In the genomic region with DNA sequence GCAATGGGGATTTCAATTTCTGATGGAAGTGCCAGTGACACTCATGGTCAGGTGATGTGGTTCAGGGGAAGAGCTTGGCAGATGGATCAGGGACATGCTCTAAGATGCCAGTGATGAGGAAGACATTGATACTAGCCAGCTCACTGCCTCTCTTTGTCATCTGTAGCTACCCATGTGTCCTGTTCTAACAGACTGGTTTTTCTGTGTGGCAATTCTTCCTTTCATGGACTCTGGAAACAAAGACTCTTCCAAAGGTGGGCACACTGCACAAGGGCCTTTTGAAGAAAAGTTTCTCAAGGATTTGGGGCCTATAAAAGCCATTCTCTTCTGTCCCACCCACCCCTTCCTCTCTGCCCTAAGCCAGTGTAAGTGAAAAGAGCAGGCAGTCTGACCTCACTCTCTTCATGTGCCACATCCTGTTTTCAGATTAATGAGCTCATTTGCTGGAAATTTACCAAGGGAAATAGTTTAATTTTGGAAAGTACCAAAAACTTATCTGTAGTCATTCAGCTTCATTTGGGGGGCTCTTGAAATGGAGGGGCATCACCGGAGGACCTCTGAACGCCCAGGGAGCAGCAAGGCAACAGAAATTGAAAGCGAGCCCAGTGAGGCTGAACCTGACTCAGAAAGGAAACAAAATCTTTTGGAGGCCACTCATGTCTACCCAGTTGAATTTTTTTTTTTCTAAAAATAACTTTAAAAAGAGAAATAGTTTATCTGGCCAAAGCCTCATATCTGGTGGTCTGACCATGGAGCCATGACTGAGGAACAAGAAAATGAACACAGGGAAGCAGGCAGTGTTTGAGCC, we compare ENCODE assay signal across 8 cellular contexts. TPM values are rescaled to one million over a fixed set of nuclear protein-coding genes. Genes with fewer than 3 reads are reported as not detected.
DNase-seq lines count a peak whose midpoint lies in the region; ATAC-seq, FAIRE-seq and TF ChIP-seq lines count a peak whose summit lies in the region.

No MANE protein-coding gene starts in this region.

- peak overlapping the region; percentile 58 for H3K4me3 Mint-ChIP-seq in memory B cell

- CTCF ChIA-PET in AG04450 (lab: Charles Lee) = no interaction called here

- ATAC-seq in HG03039 (IDR thresholded peaks at IDR 0.05; ENCODE audit: unreplicated experiment) (peak; percentile 45), memory B cell (ENCODE audit: low read depth) (peak; percentile 69)

- H3K27me3 ChIP-seq in AG04450 (ENCODE audit: control insufficient read depth, insufficient read depth, low read length) (no peaks in the 10 kb centered on the region), transverse colon (no peaks in the 10 kb centered on the region)

- H3K9me3 Mint-ChIP-seq in memory B cell = no peaks in the 10 kb centered on the region

- intact Hi-C loops in transverse colon (cut with DNase I; ENCODE audit: low total_unique reads) = no loop called here

- H3K36me3 Mint-ChIP-seq in memory B cell = no peaks in the 10 kb centered on the region

- no peaks in the 10 kb centered on the region for H3K27me3 Mint-ChIP-seq in memory B cell

- TF ChIP-seq POLR2A in GM18526 (IDR thresholded peaks at IDR 0.05; ENCODE audit: extremely low read depth, insufficient read length) (peak; percentile 36), transverse colon (IDR thresholded peaks at IDR 0.05) (peak; percentile 32)

- no peaks in the 10 kb centered on the region for H3K9me3 ChIP-seq in AG04450 (ENCODE audit: control insufficient read depth, insufficient read depth, low read length)
- H3K9me3 ChIP-seq in transverse colon = no peaks in the 10 kb centered on the region

- peak overlapping the region; percentile 96 for H3K27ac Mint-ChIP-seq in memory B cell

- POLR2A ChIA-PET in AG04450 (lab: Yijun Ruan, JAX) = interaction anchor here (0.7 kb wide), 1 partner anchor 9 kb away, joined by 3 read pairs; no protein-coding TSS in a partner anchor

- TF ChIP-seq CTCF in AG04450 (IDR thresholded peaks at IDR 0.05; ENCODE audit: low read depth, low read length) (no peak), transverse colon (IDR thresholded peaks at IDR 0.05) (no peak)

- no peaks in the 10 kb centered on the region for H3K36me3 ChIP-seq in transverse colon

- peaks cover 54% of the 10 kb centered on the region for H3K4me1 Mint-ChIP-seq in memory B cell

- DNase-seq in AG04450 (ENCODE audit: low read depth, low spot score) = no peak
- peak; percentile 63 for DNase-seq in RPMI7951 (ENCODE audit: low read depth)
- DNase-seq in memory B cell (ENCODE audit: low spot score in 2 of 2) = peak; percentile 53 to 72
- DNase-seq in transverse colon = no peak
- DNase-seq in frontal cortex (ENCODE audit: low spot score in 2 of 2) = no peak

- 50% methylated on average over 3 of the region's 3 CpGs; no CpG with 5 or more reads in 1 of the 2 donors for WGBS in transverse colon (ENCODE audit: low coverage in 1 of 2), 2 donors

- H3K4me1 ChIP-seq in transverse colon = peaks cover 28 to 59% (median 41%) of the 10 kb centered on the region in 4 donors

- H3K4me3 ChIP-seq in AG04450 (ENCODE audit: low read depth, low read length) (no peak overlapping the region; the same call in 1 of the 2 replicates), transverse colon (no peak overlapping the region)

- H3K27ac ChIP-seq in AG04450 (ENCODE audit: low read depth, low read length) = peak overlapping the region; percentile 81
- H3K27ac ChIP-seq in angular gyrus (ENCODE audit: low read depth, low read length) = peak overlapping the region; percentile 26
- peak overlapping the region; percentile 71 to 92 (median 76) for H3K27ac ChIP-seq in transverse colon

- TF ChIP-seq EP300 in transverse colon (IDR thresholded peaks at IDR 0.05; ENCODE audit: low read depth) = no peak

- FAIRE-seq in frontal cortex (lab: Jason Lieb, UNC) = no peak

- in situ Hi-C loops in transverse colon (cut with MboI; ENCODE audit: low pct_ligation_motif_present in 1 of 4, low pct_unique_long_range_greater_than_20kb in 1 of 4, low sequenced_read_pairs in 3 of 4) = loop anchor here in 3 of 4 donors (25.0 kb wide), 1 partner anchor 169 kb away; no protein-coding TSS in a partner anchor

RNA-seq across cellular contexts. Expression of gene TRAF1, which starts 4.9 kb away (rescaled TPM):
- 3.7 and 4.0 TPM in 2 replicates for polyA plus RNA-seq in AG04450 (2011; rRNA removed)
- polyA minus RNA-seq in AG04450 (2011; rRNA and poly(A)+ RNA removed) = 5.7 and 7.6 TPM in 2 replicates
- total RNA-seq in RPMI7951 (2014; rRNA removed; shearing (Covaris generic)) = 3.1 and 3.4 TPM in 2 replicates
- 1 to 10 TPM; 2.2 to 7.2 (median 4.3) TPM for total RNA-seq in transverse colon
- 1.6 TPM for total RNA-seq in frontal cortex

RNA-seq across cellular contexts. Expression of gene PHF19, which starts 54.5 kb away (rescaled TPM):
- 20.4 and 30.5 TPM in 2 replicates for polyA plus RNA-seq in AG04450 (2011; rRNA removed)
- polyA minus RNA-seq in AG04450 (2011; rRNA and poly(A)+ RNA removed) = 37.0 and 56.0 TPM in 2 replicates
- total RNA-seq in RPMI7951 (2014; rRNA removed; shearing (Covaris generic)) = 73.2 and 73.4 TPM in 2 replicates
- total RNA-seq in transverse colon (10 to 100 TPM in 2 of 4 donors, 1 to 10 TPM in 2; 6.7 to 11.1 (median 9.3) TPM), frontal cortex (3.7 TPM)

Comparison
In these comparisons a context has a peak if more than half of its experiments do, and no peak if none do; other contexts are left out.
1. DNase-seq: peak in RPMI7951 (single experiment) and memory B cell (2 of 2); none in AG04450 (single experiment), transverse colon (single experiment) and frontal cortex (0 of 2).
2. H3K27ac ChIP-seq: peak in every context shown above with its lines; median percentile 81 in AG04450; 76 in transverse colon; 26 in angular gyrus.